Comparison of ENCODE assay signal across 12 cellular contexts in genomic region chr11:117217685-117218084, GRCh38. TPM values are rescaled to one million over a fixed set of nuclear protein-coding genes. Genes with fewer than 3 reads are reported as not detected.
DNase-seq lines count a peak whose midpoint lies in the region; ATAC-seq, FAIRE-seq and TF ChIP-seq lines count a peak whose summit lies in the region.
"Had no signal": no experiment of that assay in that cellular context is flagged by ENCODE, and none has a peak within 500 bp of the region (broad histone marks: within the 10 kb centered on the region; RNA-seq: fewer than 3 reads in every experiment).

No MANE protein-coding gene starts in this region.

- TF ChIP-seq POLR2A in IMR-90 (IDR thresholded peaks at IDR 0.05; ENCODE audit: low read depth, low read length), result no peak; the same call in 1 of the 2 replicates

- POLR2A ChIA-PET in IMR-90 (lab: Charles Lee; ENCODE audit: unreplicated experiment), result interaction anchor here (1.2 to 2.0 kb wide), 2 partner anchors 9 to 18 kb away, joined by 6 to 11 read pairs; partner anchors contain the start of gene TAGLN

- peak overlapping the region; percentile 100 for H4K5ac ChIP-seq in IMR-90 (ENCODE audit: low read depth, low read length)

- no peak for FAIRE-seq in astrocyte (lab: Jason Lieb, UNC)
- FAIRE-seq: K562 had no signal

- H3K79me1 ChIP-seq in IMR-90 (ENCODE audit: low read depth in 1 of 2, low read length in 2 of 2), result peaks cover 18 to 46% of the 10 kb centered on the region in 2 experiments; a peak in 3 of 4 replicates

- H4K20me1 ChIP-seq in IMR-90 (ENCODE audit: insufficient read depth, low read length), result no peaks in the 10 kb centered on the region
- no peaks in the 10 kb centered on the region for H4K20me1 ChIP-seq in astrocyte (ENCODE audit: insufficient read depth, low read length)
- no peaks in the 10 kb centered on the region for H4K20me1 ChIP-seq in smooth muscle cell (ENCODE audit: low read depth)

- intact Hi-C loops in IMR-90 (cut with micrococcal nuclease), result no loop called here

- H3K27me3 Mint-ChIP-seq in astrocyte (ENCODE audit: low read depth, unreplicated experiment) (no peaks in the 10 kb centered on the region), memory B cell (no peaks in the 10 kb centered on the region)

- CTCF ChIA-PET in IMR-90 (lab: Yijun Ruan, JAX), result interaction anchor here (2.0 kb wide), 1 partner anchor 9 kb away, joined by 6 read pairs; no protein-coding TSS in a partner anchor

- BruUV-seq in IMR-90 (replicated peaks; lab: Mats Ljungman, UMichigan), result TSS peak; percentile 12

- H3K27ac Mint-ChIP-seq in astrocyte (ENCODE audit: unreplicated experiment) (peak overlapping the region; percentile 58), memory B cell (peak overlapping the region; percentile 24)

- peak overlapping the region; percentile 95 to 99 for H4K8ac ChIP-seq in IMR-90 (ENCODE audit: low read depth in 2 of 2, low read length in 2 of 2)

- peak overlapping the region; percentile 97 for H2BK120ac ChIP-seq in IMR-90 (ENCODE audit: low read depth, low read length)

- no peaks in the 10 kb centered on the region for H3K27me3 ChIP-seq in IMR-90 (ENCODE audit: control insufficient read depth, insufficient read depth, low read length)
- no peaks in the 10 kb centered on the region for H3K27me3 ChIP-seq in astrocyte (ENCODE audit: insufficient read depth, low read length)
- H3K27me3 ChIP-seq in smooth muscle cell (ENCODE audit: low read depth), result no peaks in the 10 kb centered on the region

- peak overlapping the region; percentile 98 for H3K56ac ChIP-seq in IMR-90 (ENCODE audit: extremely low read depth, insufficient read depth, low read length)

- peak overlapping the region; percentile 96 for H2BK20ac ChIP-seq in IMR-90 (ENCODE audit: low read depth, low read length)

- H3K36me3 Mint-ChIP-seq in astrocyte (ENCODE audit: low read depth, unreplicated experiment) (peaks cover 31% of the 10 kb centered on the region), memory B cell (peaks cover 48% of the 10 kb centered on the region)

- no peaks in the 10 kb centered on the region for H3K79me2 ChIP-seq in astrocyte (ENCODE audit: insufficient read depth, low read length)
- H3K79me2 ChIP-seq in smooth muscle cell (ENCODE audit: low read depth), result no peaks in the 10 kb centered on the region

- H2AFZ ChIP-seq in IMR-90 (replicated peaks; ENCODE audit: low read length, poor library complexity) (peak overlapping the region; percentile 54), astrocyte (ENCODE audit: low read depth, low read length) (no peak overlapping the region), smooth muscle cell (ENCODE audit: low read depth) (no peak overlapping the region)

- H3K4me3 Mint-ChIP-seq in astrocyte (ENCODE audit: unreplicated experiment) (peak overlapping the region; percentile 2), memory B cell (no peak overlapping the region)
- H3K4me3 Mint-ChIP-seq: CD14-positive monocyte had no signal

- peaks cover 28% of the 10 kb centered on the region for H3K9me1 ChIP-seq in IMR-90 (ENCODE audit: insufficient read depth, low read length)

- H3K9me3 Mint-ChIP-seq in astrocyte (ENCODE audit: unreplicated experiment) (peaks cover 1% of the 10 kb centered on the region), memory B cell (no peaks in the 10 kb centered on the region)
- H3K9me3 Mint-ChIP-seq: CD14-positive monocyte had no signal

- in situ Hi-C loops in IMR-90 (cut with MboI; ENCODE audit: low sequenced_read_pairs), result no loop called here

- peak overlapping the region; percentile 98 for H3K23ac ChIP-seq in IMR-90 (ENCODE audit: low read depth, low read length)

- ATAC-seq in IMR-90 (ENCODE audit: low read depth) (peak; percentile 4), memory B cell (ENCODE audit: low read depth) (no peak), GM19463 (IDR thresholded peaks at IDR 0.05; ENCODE audit: unreplicated experiment) (no peak)
- ATAC-seq: K562 had no signal

- no peak overlapping the region for H3K4me3 ChIP-seq in IMR-90 (ENCODE audit: insufficient read depth, low read depth, low read length)
- H3K4me3 ChIP-seq in astrocyte (ENCODE audit: insufficient read depth, low read depth, low read length), result peak overlapping the region; percentile 3
- no peak overlapping the region for H3K4me3 ChIP-seq in smooth muscle cell
- H3K4me3 ChIP-seq: K562 had no signal

- H2AK9ac ChIP-seq in IMR-90 (replicated peaks; ENCODE audit: low read depth, low read length, poor library complexity), result peak overlapping the region; percentile 96

- peak overlapping the region; percentile 100 for H2BK15ac ChIP-seq in IMR-90 (ENCODE audit: low read depth, low read length)

- H4K91ac ChIP-seq in IMR-90 (ENCODE audit: insufficient read depth, low read depth, low read length), result peak overlapping the region; percentile 99

- H3K9ac ChIP-seq in IMR-90 (ENCODE audit: low read depth, low read length) (peak overlapping the region; percentile 90), astrocyte (ENCODE audit: low read length) (peak overlapping the region; percentile 43), smooth muscle cell (ENCODE audit: low read depth) (peak overlapping the region; percentile 15)

- H3K9me3 ChIP-seq in IMR-90 (ENCODE audit: control insufficient read depth, insufficient read depth, low read length) (no peaks in the 10 kb centered on the region), astrocyte (ENCODE audit: insufficient read depth, low read depth, low read length) (no peaks in the 10 kb centered on the region), smooth muscle cell (replicated peaks; ENCODE audit: low read depth) (no peaks in the 10 kb centered on the region)

- peak overlapping the region; percentile 98 for H3K18ac ChIP-seq in IMR-90 (ENCODE audit: low read depth, low read length)

- peak overlapping the region; percentile 99 for H2BK5ac ChIP-seq in IMR-90 (ENCODE audit: low read depth, low read length, poor library complexity, severe bottlenecking)

- H3K4me2 ChIP-seq in IMR-90 (ENCODE audit: low read depth, low read length) (peak overlapping the region; percentile 1), astrocyte (ENCODE audit: low read length) (peak overlapping the region; percentile 45), smooth muscle cell (peak overlapping the region; percentile 40)

- H3K4ac ChIP-seq in IMR-90 (ENCODE audit: low read depth, low read length), result peak overlapping the region; percentile 99

- peaks cover 40% of the 10 kb centered on the region for H3K4me1 ChIP-seq in IMR-90 (ENCODE audit: control insufficient read depth, insufficient read depth, low read length)
- peaks cover 32% of the 10 kb centered on the region for H3K4me1 ChIP-seq in astrocyte (ENCODE audit: insufficient read depth, low read length)
- no peaks in the 10 kb centered on the region for H3K4me1 ChIP-seq in smooth muscle cell (ENCODE audit: low read depth)

- no CpG with 5 or more reads among the region's 6 CpGs for WGBS in IMR-90 (ENCODE audit: extremely low coverage in 2 of 2, insufficient read length in 1 of 2), 2 experiments
- 76% methylated on average over 6 of the region's 6 CpGs for WGBS in smooth muscle cell (ENCODE audit: low lambda C conversion rate)

- TF ChIP-seq CTCF in IMR-90 (conservative IDR thresholded peaks at IDR 0.05; ENCODE audit: low read depth, low read length), result no peak
- no peak for TF ChIP-seq CTCF in astrocyte (IDR thresholded peaks at IDR 0.05; ENCODE audit: insufficient read depth, low read depth, low read length)
- TF ChIP-seq CTCF in smooth muscle cell (IDR thresholded peaks at IDR 0.05; ENCODE audit: borderline replicate concordance, insufficient read depth, poor library complexity, severe bottlenecking), result no peak

- peaks cover 40% of the 10 kb centered on the region for H3K36me3 ChIP-seq in IMR-90 (ENCODE audit: control insufficient read depth, insufficient read depth, low read length)
- H3K36me3 ChIP-seq in astrocyte (ENCODE audit: insufficient read depth, low read length), result peaks cover 49% of the 10 kb centered on the region
- H3K36me3 ChIP-seq in smooth muscle cell (ENCODE audit: low read depth), result peaks cover 4% of the 10 kb centered on the region

- TF ChIP-seq RAD21 in IMR-90 (IDR thresholded peaks at IDR 0.05; ENCODE audit: low read length), result no peak

- H3K27ac ChIP-seq in IMR-90 (ENCODE audit: insufficient read depth, low read length), result peak overlapping the region; percentile 100
- H3K27ac ChIP-seq in astrocyte (ENCODE audit: low read depth, low read length), result peak overlapping the region; percentile 21
- H3K27ac ChIP-seq in smooth muscle cell (ENCODE audit: low read depth), result peak overlapping the region; percentile 78

- peak overlapping the region; percentile 100 for H2AK5ac ChIP-seq in IMR-90 (ENCODE audit: low read depth, low read length)

- DNase-seq in IMR-90 (no peak), astrocyte (ENCODE audit: low read depth) (no peak), memory B cell (ENCODE audit: low spot score in 2 of 2) (no peak), smooth muscle cell (lab: John Stamatoyannopoulos, UW; ENCODE audit: unreplicated experiment) (no peak), NCI-H226 (no peak), GM03348 (ENCODE audit: low spot score) (no peak), SK-N-DZ (ENCODE audit: low spot score) (no peak)
- DNase-seq: activated naive CD4-positive, alpha-beta T cell treated with Interleukin-2 at 50 U/mL for 16 hours; NCI-H1694 treated with DMSO at 0.1 percent for 48 hours had no signal

- peak overlapping the region; percentile 98 for H3K14ac ChIP-seq in IMR-90 (replicated peaks; ENCODE audit: low read depth, low read length)

- peaks cover 21% of the 10 kb centered on the region for H3K4me1 Mint-ChIP-seq in astrocyte (ENCODE audit: low read depth, unreplicated experiment)
- peaks cover 7% of the 10 kb centered on the region for H3K4me1 Mint-ChIP-seq in memory B cell

- dilution Hi-C loops in IMR-90 (cut with HindIII; ENCODE audit: low sequenced_read_pairs, unreplicated experiment), result no loop called here

- H3F3A ChIP-seq in smooth muscle cell (ENCODE audit: low read depth), result peaks cover 10% of the 10 kb centered on the region

RNA-seq across cellular contexts. Expression of gene PCSK7, which starts 14.2 kb away (rescaled TPM):
- total RNA-seq in IMR-90 (2012; rRNA removed) (35.8 and 36.7 TPM in 2 replicates), astrocyte (43.6 and 53.3 TPM in 2 replicates), smooth muscle cell (20.8 and 36.4 TPM in 2 replicates)
- polyA plus RNA-seq in IMR-90 (2012; rRNA removed) (48.4 and 54.3 TPM in 2 replicates), smooth muscle cell (23.5 and 40.7 TPM in 2 replicates)
- polyA plus RNA-seq in IMR-90 (2012; cell fraction: cytosol; rRNA removed), result 30.1 and 48.3 TPM in 2 replicates
- 117 and 148 TPM in 2 replicates for polyA plus RNA-seq in IMR-90 (2012; cell fraction: nucleus; rRNA removed; ENCODE audit: low replicate concordance)
- polyA plus RNA-seq in SK-N-DZ (2014; cell fraction: cytosol; rRNA removed), result 13.0 and 13.2 TPM in 2 replicates
- polyA plus RNA-seq in SK-N-DZ (2014; cell fraction: nucleus; rRNA removed), result 33.9 and 37.1 TPM in 2 replicates

RNA-seq across cellular contexts. Expression of gene RNF214, which starts 14.8 kb away (rescaled TPM):
- total RNA-seq in IMR-90 (2012; rRNA removed) (7.5 and 7.9 TPM in 2 replicates), astrocyte (20.7 and 23.6 TPM in 2 replicates), smooth muscle cell (12.6 and 15.8 TPM in 2 replicates)
- polyA plus RNA-seq in IMR-90 (2012; rRNA removed) (14.8 and 16.1 TPM in 2 replicates), smooth muscle cell (10.9 and 17.3 TPM in 2 replicates)
- 5.5 and 11.0 TPM in 2 replicates for polyA plus RNA-seq in IMR-90 (2012; cell fraction: cytosol; rRNA removed)
- 18.9 and 25.0 TPM in 2 replicates for polyA plus RNA-seq in IMR-90 (2012; cell fraction: nucleus; rRNA removed; ENCODE audit: low replicate concordance)
- 5.8 TPM in 2 replicates for polyA plus RNA-seq in SK-N-DZ (2014; cell fraction: cytosol; rRNA removed)
- 4.5 and 4.6 TPM in 2 replicates for polyA plus RNA-seq in SK-N-DZ (2014; cell fraction: nucleus; rRNA removed)

RNA-seq across cellular contexts. Expression of gene TAGLN, which starts 18.5 kb away (rescaled TPM):
- total RNA-seq in IMR-90 (2012; rRNA removed) (1,558 and 2,558 TPM in 2 replicates), astrocyte (3,676 and 4,004 TPM in 2 replicates), smooth muscle cell (1,972 and 2,130 TPM in 2 replicates)
- polyA plus RNA-seq in IMR-90 (2012; rRNA removed) (3,760 and 3,780 TPM in 2 replicates), smooth muscle cell (2,069 and 2,250 TPM in 2 replicates)
- 3,517 and 4,395 TPM in 2 replicates for polyA plus RNA-seq in IMR-90 (2012; cell fraction: cytosol; rRNA removed)
- 1,556 and 1,814 TPM in 2 replicates for polyA plus RNA-seq in IMR-90 (2012; cell fraction: nucleus; rRNA removed; ENCODE audit: low replicate concordance)
- 0.14 and 0.77 TPM in 2 replicates for polyA plus RNA-seq in SK-N-DZ (2014; cell fraction: cytosol; rRNA removed)
- polyA plus RNA-seq in SK-N-DZ (2014; cell fraction: nucleus; rRNA removed), result 4.7 and 8.1 TPM in 2 replicates

RNA-seq across cellular contexts. Expression of gene SIDT2, which starts 39.1 kb away (rescaled TPM):
- total RNA-seq in IMR-90 (2012; rRNA removed) (6.7 and 7.3 TPM in 2 replicates), astrocyte (54.8 and 55.8 TPM in 2 replicates), smooth muscle cell (24.7 and 35.0 TPM in 2 replicates)
- polyA plus RNA-seq in IMR-90 (2012; rRNA removed) (29.7 and 30.3 TPM in 2 replicates), smooth muscle cell (11.6 and 21.2 TPM in 2 replicates)
- 13.2 and 30.9 TPM in 2 replicates for polyA plus RNA-seq in IMR-90 (2012; cell fraction: cytosol; rRNA removed)
- polyA plus RNA-seq in IMR-90 (2012; cell fraction: nucleus; rRNA removed; ENCODE audit: low replicate concordance), result 68.9 and 117 TPM in 2 replicates
- 1.4 and 1.9 TPM in 2 replicates for polyA plus RNA-seq in SK-N-DZ (2014; cell fraction: cytosol; rRNA removed)
- 8.4 and 14.3 TPM in 2 replicates for polyA plus RNA-seq in SK-N-DZ (2014; cell fraction: nucleus; rRNA removed)

Comparison
In these comparisons a context has a peak if more than half of its experiments do, and no peak if none do; other contexts are left out.
1. H3K27ac ChIP-seq: peak in every context shown above with its lines; median percentile 100 in IMR-90; 78 in smooth muscle cell; 21 in astrocyte.
2. H3K9ac ChIP-seq: peak in every context shown above with its lines; median percentile 90 in IMR-90; 43 in astrocyte; 15 in smooth muscle cell.